1 cellular context compared by ENCODE assay signal in the genomic region with DNA sequence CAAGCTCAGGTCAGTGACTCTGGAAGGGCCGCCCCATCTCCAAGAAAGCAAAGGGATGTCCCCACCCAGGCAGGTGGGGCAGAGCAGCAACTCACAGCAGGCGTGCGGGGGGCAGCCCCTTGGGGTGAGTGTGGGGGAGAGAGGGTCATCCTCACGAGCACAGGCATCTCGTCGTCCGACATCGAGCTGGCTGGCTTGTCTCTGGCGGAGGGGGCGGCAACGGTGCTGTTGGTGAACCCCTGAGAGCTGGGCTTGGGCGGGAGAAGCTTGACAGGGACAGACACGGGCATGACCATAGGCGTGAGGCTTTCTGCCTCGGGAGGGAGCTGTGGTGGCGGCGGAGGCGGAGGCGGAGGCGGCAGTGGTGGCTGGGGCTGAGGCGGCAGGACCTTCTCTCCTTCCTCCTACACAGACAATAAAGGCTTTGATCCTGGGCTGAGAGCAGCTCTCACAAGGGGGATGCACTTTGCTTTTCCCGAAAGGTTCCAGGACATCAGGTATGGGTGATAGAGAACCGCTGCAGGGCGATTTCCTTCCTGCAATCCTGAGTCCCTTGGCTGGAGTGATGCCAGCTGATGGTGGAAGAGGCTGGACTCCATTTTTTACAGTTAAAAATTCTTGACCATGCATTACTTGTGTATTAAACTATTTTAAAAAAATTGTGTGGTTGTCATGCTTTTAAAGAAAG.
TF ChIP-seq lines count a peak whose summit lies in the region.

No MANE protein-coding gene starts in this region.

TF ChIP-seq in HepG2, 621 proteins besides CTCF, POLR2A, EP300 and RAD21:
- TF ChIP-seq ZNF737 (CRISPR knock-in tag; IDR thresholded peaks at IDR 0.05; ENCODE audit: borderline replicate concordance) (no peak), ZKSCAN5 (CRISPR knock-in tag; IDR thresholded peaks at IDR 0.05) (no peak), HES4 (CRISPR knock-in tag; IDR thresholded peaks at IDR 0.05; ENCODE audit: borderline replicate concordance) (0 out of 2 replicates have a peak, but pooled peaks have one; percentile 28)
- TF ChIP-seq, protein P1, sequence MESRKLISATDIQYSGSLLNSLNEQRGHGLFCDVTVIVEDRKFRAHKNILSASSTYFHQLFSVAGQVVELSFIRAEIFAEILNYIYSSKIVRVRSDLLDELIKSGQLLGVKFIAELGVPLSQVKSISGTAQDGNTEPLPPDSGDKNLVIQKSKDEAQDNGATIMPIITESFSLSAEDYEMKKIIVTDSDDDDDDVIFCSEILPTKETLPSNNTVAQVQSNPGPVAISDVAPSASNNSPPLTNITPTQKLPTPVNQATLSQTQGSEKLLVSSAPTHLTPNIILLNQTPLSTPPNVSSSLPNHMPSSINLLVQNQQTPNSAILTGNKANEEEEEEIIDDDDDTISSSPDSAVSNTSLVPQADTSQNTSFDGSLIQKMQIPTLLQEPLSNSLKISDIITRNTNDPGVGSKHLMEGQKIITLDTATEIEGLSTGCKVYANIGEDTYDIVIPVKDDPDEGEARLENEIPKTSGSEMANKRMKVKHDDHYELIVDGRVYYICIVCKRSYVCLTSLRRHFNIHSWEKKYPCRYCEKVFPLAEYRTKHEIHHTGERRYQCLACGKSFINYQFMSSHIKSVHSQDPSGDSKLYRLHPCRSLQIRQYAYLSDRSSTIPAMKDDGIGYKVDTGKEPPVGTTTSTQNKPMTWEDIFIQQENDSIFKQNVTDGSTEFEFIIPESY (CRISPR knock-in tag; IDR thresholded peaks at IDR 0.05): peak; percentile 72
- TF ChIP-seq, protein P2, sequence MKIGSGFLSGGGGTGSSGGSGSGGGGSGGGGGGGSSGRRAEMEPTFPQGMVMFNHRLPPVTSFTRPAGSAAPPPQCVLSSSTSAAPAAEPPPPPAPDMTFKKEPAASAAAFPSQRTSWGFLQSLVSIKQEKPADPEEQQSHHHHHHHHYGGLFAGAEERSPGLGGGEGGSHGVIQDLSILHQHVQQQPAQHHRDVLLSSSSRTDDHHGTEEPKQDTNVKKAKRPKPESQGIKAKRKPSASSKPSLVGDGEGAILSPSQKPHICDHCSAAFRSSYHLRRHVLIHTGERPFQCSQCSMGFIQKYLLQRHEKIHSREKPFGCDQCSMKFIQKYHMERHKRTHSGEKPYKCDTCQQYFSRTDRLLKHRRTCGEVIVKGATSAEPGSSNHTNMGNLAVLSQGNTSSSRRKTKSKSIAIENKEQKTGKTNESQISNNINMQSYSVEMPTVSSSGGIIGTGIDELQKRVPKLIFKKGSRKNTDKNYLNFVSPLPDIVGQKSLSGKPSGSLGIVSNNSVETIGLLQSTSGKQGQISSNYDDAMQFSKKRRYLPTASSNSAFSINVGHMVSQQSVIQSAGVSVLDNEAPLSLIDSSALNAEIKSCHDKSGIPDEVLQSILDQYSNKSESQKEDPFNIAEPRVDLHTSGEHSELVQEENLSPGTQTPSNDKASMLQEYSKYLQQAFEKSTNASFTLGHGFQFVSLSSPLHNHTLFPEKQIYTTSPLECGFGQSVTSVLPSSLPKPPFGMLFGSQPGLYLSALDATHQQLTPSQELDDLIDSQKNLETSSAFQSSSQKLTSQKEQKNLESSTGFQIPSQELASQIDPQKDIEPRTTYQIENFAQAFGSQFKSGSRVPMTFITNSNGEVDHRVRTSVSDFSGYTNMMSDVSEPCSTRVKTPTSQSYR (CRISPR knock-in tag; IDR thresholded peaks at IDR 0.05; ENCODE audit: borderline replicate concordance): no peak
